24 cellular contexts compared by ENCODE assay signal in the genomic region with DNA sequence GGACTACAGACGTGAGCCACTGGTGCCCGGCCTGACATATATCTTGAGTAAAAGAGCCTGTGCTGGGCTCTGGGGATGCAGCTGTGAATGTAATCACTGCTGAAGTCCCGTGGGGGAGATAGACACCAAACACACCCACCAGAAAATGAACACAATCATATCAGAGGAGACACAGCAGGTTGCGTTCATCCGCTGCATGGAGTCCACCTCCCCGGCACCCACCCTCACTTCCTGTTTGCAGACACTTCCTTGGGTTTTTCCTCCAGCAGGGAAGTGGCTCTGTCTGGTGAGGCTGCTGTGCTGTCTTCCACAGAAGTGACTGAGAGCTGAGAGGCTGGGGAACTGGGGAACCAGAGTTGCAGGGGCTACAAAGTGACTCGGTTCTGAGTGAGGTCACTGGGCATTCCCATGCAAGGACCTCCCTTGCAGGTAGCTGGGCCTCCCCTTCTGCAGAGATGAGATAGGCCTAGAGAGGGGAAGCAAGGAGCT. TPM values are rescaled to one million over a fixed set of nuclear protein-coding genes. Genes with fewer than 3 reads are reported as not detected.
DNase-seq lines count a peak whose midpoint lies in the region; ATAC-seq, FAIRE-seq and TF ChIP-seq lines count a peak whose summit lies in the region.
"Had no signal": no experiment of that assay in that cellular context is flagged by ENCODE, and none has a peak within 500 bp of the region (broad histone marks: within the 10 kb centered on the region; RNA-seq: fewer than 3 reads in every experiment).

No MANE protein-coding gene starts in this region.

- in situ Hi-C loops in K562 (cut with MboI) = no loop called here

- intact Hi-C loops in K562 (cut with micrococcal nuclease) = no loop called here
- intact Hi-C loops in lower lobe of right lung (cut with DNase I) = no loop called here

- H3K27ac ChIP-seq in BLaER1 = 0 out of 2 replicates have a peak overlapping the region, but pooled peaks have one; percentile 15
- 0 out of 2 replicates have a peak overlapping the region, but pooled peaks have one; percentile 51 for H3K27ac ChIP-seq in HEK293 (ENCODE audit: extremely low read depth, low read depth, low read length)
- no peak overlapping the region for H3K27ac ChIP-seq in K562 (ENCODE audit: extremely low read depth, low read depth, low read length)
- H3K27ac ChIP-seq in lower lobe of right lung = peak overlapping the region; percentile 11
- H3K27ac ChIP-seq: thyroid gland had no signal

- no peak for TF ChIP-seq EP300 in K562 (IDR thresholded peaks at IDR 0.05; ENCODE audit: low read length)

- ATAC-seq in K562 (peak; percentile 55), lower lobe of right lung (no peak), GM18519 (IDR thresholded peaks at IDR 0.05; ENCODE audit: low FRiP score, unreplicated experiment) (no peak)

- CTCF ChIA-PET in HEK293 (lab: Yijun Ruan, JAX) = interaction anchor here (1.2 to 1.9 kb wide), 2 partner anchors 17 to 21 kb away, joined by 5 to 7 read pairs; no protein-coding TSS in a partner anchor
- CTCF ChIA-PET in K562 (lab: Yijun Ruan, JAX; ENCODE audit: low intra/inter-chr PET ratio) = no interaction called here

- H2AFZ ChIP-seq in K562 (ENCODE audit: low read depth, low read length) = no peak overlapping the region

- POLR2A ChIA-PET in HEK293 (lab: Yijun Ruan, JAX) (interaction anchor here (0.8 to 4.3 kb wide), 2 partner anchors 8 to 14 kb away, joined by 3 to 25 read pairs; partner anchors contain the start of gene MICALL1), K562 (lab: Yijun Ruan, JAX) (interaction anchor here (1.5 kb wide), 1 partner anchor 15 kb away, joined by 4 read pairs; no protein-coding TSS in a partner anchor)

- no peak for TF ChIP-seq CTCF in HEK293 (tag by site-specific recombination; IDR thresholded peaks at IDR 0.05)
- no peak for TF ChIP-seq CTCF in K562 (IDR thresholded peaks at IDR 0.05 in 2 of 3, conservative IDR thresholded peaks at IDR 0.05 in 1 of 3; ENCODE audit: insufficient read depth in 2 of 3, low read depth in 1 of 3, low read length in 3 of 3)
- no peak for TF ChIP-seq CTCF in lower lobe of right lung (IDR thresholded peaks at IDR 0.05)

- no peak overlapping the region for H3K9ac ChIP-seq in BLaER1
- H3K9ac ChIP-seq in K562 (ENCODE audit: insufficient read depth in 1 of 2, low read depth in 2 of 2, low read length in 2 of 2) = no peak overlapping the region; a peak in 1 of 4 replicates

- H3K4me1 ChIP-seq in BLaER1 (peaks cover 94% of the 10 kb centered on the region), HEK293 (ENCODE audit: control insufficient read depth, insufficient read depth, low read length) (no peaks in the 10 kb centered on the region; the same call in 1 of the 2 replicates), K562 (replicated peaks in 1 of 2; ENCODE audit: control insufficient read depth in 2 of 2, insufficient read depth in 2 of 2, low read length in 2 of 2) (peaks cover 0 to 7% of the 10 kb centered on the region in 2 experiments; a peak in 2 of 5 replicates), lower lobe of right lung (peaks cover 6% of the 10 kb centered on the region)
- H3K4me1 ChIP-seq: Caco-2 had no signal

- H3K79me2 ChIP-seq in K562 (ENCODE audit: control insufficient read depth, insufficient read depth, low read length) = no peaks in the 10 kb centered on the region

- FAIRE-seq in K562 (lab: Jason Lieb, UNC) = peak; percentile 32
- FAIRE-seq: endothelial cell of umbilical vein, TTC549 had no signal

- H3K9me3 ChIP-seq in BLaER1 = no peaks in the 10 kb centered on the region
- H3K9me3 ChIP-seq in HEK293 (ENCODE audit: control insufficient read depth, insufficient read depth, low read depth, low read length) = no peaks in the 10 kb centered on the region
- H3K9me3 ChIP-seq in K562 (replicated peaks; ENCODE audit: control insufficient read depth, insufficient read depth, low read depth, low read length) = no peaks in the 10 kb centered on the region
- H3K9me3 ChIP-seq in lower lobe of right lung = no peaks in the 10 kb centered on the region
- H3K9me3 ChIP-seq: Caco-2, thyroid gland had no signal

- peak; percentile 34 to 54 (median 49) for DNase-seq in K562 (ENCODE audit: extremely low read depth in 1 of 4, low spot score in 3 of 4)
- no peak for DNase-seq in lower lobe of right lung
- DNase-seq in epidermal melanocyte (ENCODE audit: insufficient read length, low spot score) = no peak
- DNase-seq in GDM1 (lab: John Stamatoyannopoulos, UW) = no peak
- no peak for DNase-seq in NCI-H1417 treated with DMSO at 0.1 percent for 48 hours (lab: John Stamatoyannopoulos, UW)
- DNase-seq: activated CD4-positive, alpha-beta T cell treated with anti-CD3 and anti-CD28 coated beads, Interleukin-2, amount 10 ng/mL, durations not matched to agents 24 days and 14 days; Caco-2; cortex of kidney; EL; foreskin fibroblast; Kasumi-1; midbrain; NCI-H1105; NCI-H524 treated with DMSO at 0.1 percent for 48 hours; retina; stimulated activated CD4-positive, alpha-beta T cell treated with anti-CD3 and anti-CD28 coated beads, Interleukin-15, amount 100 ng/mL, for 24 hours; SW 1271; thyroid gland had no signal

- no peaks in the 10 kb centered on the region for H3K9me1 ChIP-seq in K562 (ENCODE audit: control insufficient read depth, insufficient read depth, low read length)

- TF ChIP-seq POLR2A in K562 (conservative IDR thresholded peaks at IDR 0.05) = no peak

- H3K4me2 ChIP-seq in BLaER1 = peak overlapping the region; percentile 82
- H3K4me2 ChIP-seq in K562 (ENCODE audit: insufficient read depth, low read length) = peak overlapping the region; percentile 25

- peaks cover 37% of the 10 kb centered on the region for H3K36me3 ChIP-seq in BLaER1
- H3K36me3 ChIP-seq in HEK293 (ENCODE audit: control insufficient read depth in 2 of 2, insufficient read depth in 1 of 2, low read length in 2 of 2) = peaks cover 31 to 75% of the 10 kb centered on the region in 2 experiments; a peak in 2 of 3 replicates
- peaks cover 15% of the 10 kb centered on the region; the same call in 2 of the 3 replicates for H3K36me3 ChIP-seq in K562 (ENCODE audit: control insufficient read depth, insufficient read depth, low read length)
- peaks cover 54% of the 10 kb centered on the region for H3K36me3 ChIP-seq in lower lobe of right lung

- no TSS peak for BruUV-seq in K562 (replicated peaks; lab: Mats Ljungman, UMichigan)

- TF ChIP-seq RAD21 in K562 (CRISPR knock-in tag; conservative IDR thresholded peaks at IDR 0.05 in 1 of 2, IDR thresholded peaks at IDR 0.05 in 1 of 2) = no peak

- no peak overlapping the region for H3K4me3 ChIP-seq in BLaER1
- H3K4me3 ChIP-seq in HEK293 (ENCODE audit: low read depth, low read length) = no peak overlapping the region
- H3K4me3 ChIP-seq in K562 = no peak overlapping the region
- no peak overlapping the region for H3K4me3 ChIP-seq in lower lobe of right lung
- H3K4me3 ChIP-seq: thyroid gland had no signal

- peaks cover 52% of the 10 kb centered on the region for H4K20me1 ChIP-seq in BLaER1
- no peaks in the 10 kb centered on the region; the same call in 1 of the 2 replicates for H4K20me1 ChIP-seq in K562 (replicated peaks; ENCODE audit: control insufficient read depth, insufficient read depth, low read length)

- H3K27me3 ChIP-seq in BLaER1 = no peaks in the 10 kb centered on the region
- no peaks in the 10 kb centered on the region for H3K27me3 ChIP-seq in K562 (ENCODE audit: control insufficient read depth in 2 of 2, insufficient read depth in 2 of 2, low read length in 2 of 2)
- H3K27me3 ChIP-seq in lower lobe of right lung (ENCODE audit: low read depth) = no peaks in the 10 kb centered on the region
- H3K27me3 ChIP-seq: thyroid gland had no signal

- WGBS in K562 (ENCODE audit: insufficient coverage, low coverage, missing lambda C conversion rate) = 25% methylated on average over 7 of the region's 7 CpGs

RNA-seq across cellular contexts. Expression of gene MICALL1, which starts 7.2 kb away (rescaled TPM):
- total RNA-seq in K562 (2011; cell fraction: chromatin; rRNA removed; ENCODE audit: low replicate concordance) = 12.3 and 33.3 TPM in 2 replicates
- total RNA-seq in K562 (2011; cell fraction: nucleolus; rRNA removed) = 19.0 and 19.9 TPM in 2 replicates
- 13.0 and 15.6 TPM in 2 replicates for total RNA-seq in K562 (2011; cell fraction: nucleoplasm; rRNA removed)
- total RNA-seq in K562 (2014; rRNA removed) = 9.3 and 13.9 TPM in 2 replicates
- total RNA-seq in K562 (2014; rRNA removed; fragmentation: Illumina TruSeq; extraction: Trizol) = 5.9 and 6.4 TPM in 2 replicates
- total RNA-seq in K562 (2015; rRNA removed; fragmentation: Illumina TruSeq; extraction: Trizol) = 6.1 and 7.6 TPM in 2 replicates
- 20.4 and 21.5 TPM in 2 replicates for total RNA-seq in K562 (2021)
- polyA plus RNA-seq in K562 (2011; rRNA removed) = 4.0 and 5.8 TPM in 2 replicates
- polyA plus RNA-seq in K562 (2011; cell fraction: cytosol; rRNA removed) = 4.8 and 10.3 TPM in 2 replicates
- polyA plus RNA-seq in K562 (2011; cell fraction: nucleus; rRNA removed) = 5.8 and 9.0 TPM in 2 replicates
- polyA plus RNA-seq in K562 (2012) = 11.6 and 27.8 TPM in 2 replicates
- 10.4 and 11.4 TPM in 2 replicates for polyA plus RNA-seq in K562 (2014; fragmentation: Illumina TruSeq; extraction: Trizol)
- under 1 TPM; 0.32 to 0.62 TPM for polyA plus RNA-seq in K562 (2014; fragmentation: Nextera tagmentation; extraction: Ambion mirVana)
- polyA plus RNA-seq in K562 (2014; rRNA removed) = 7.7 and 8.2 TPM in 2 replicates
- polyA minus RNA-seq in K562 (2011; rRNA and poly(A)+ RNA removed) = 8.1 and 9.1 TPM in 2 replicates
- polyA minus RNA-seq in K562 (2011; cell fraction: cytosol; rRNA and poly(A)+ RNA removed) = 12.0 and 19.4 TPM in 2 replicates
- polyA minus RNA-seq in K562 (2011; cell fraction: nucleus; rRNA and poly(A)+ RNA removed) = 4.3 and 6.9 TPM in 2 replicates
- 32.2 TPM for total RNA-seq in lower lobe of right lung

RNA-seq across cellular contexts. Expression of gene C22orf23, which starts 40.1 kb away (rescaled TPM):
- 0.46 and 1.2 TPM in 2 replicates for total RNA-seq in K562 (2011; cell fraction: chromatin; rRNA removed; ENCODE audit: low replicate concordance)
- 0.67 TPM in 1 of 2 replicates, not detected in the other for total RNA-seq in K562 (2011; cell fraction: nucleolus; rRNA removed)
- 0.88 and 1.4 TPM in 2 replicates for total RNA-seq in K562 (2011; cell fraction: nucleoplasm; rRNA removed)
- total RNA-seq in K562 (2014; rRNA removed) (0.32 and 0.82 TPM in 2 replicates), K562 (2014; rRNA removed; fragmentation: Illumina TruSeq; extraction: Trizol) (0.25 and 0.48 TPM in 2 replicates), K562 (2015; rRNA removed; fragmentation: Illumina TruSeq; extraction: Trizol) (0.26 and 0.51 TPM in 2 replicates), K562 (2021) (0.49 and 0.64 TPM in 2 replicates), lower lobe of right lung (1.2 TPM)
- polyA plus RNA-seq in K562 (2011; rRNA removed) (0.33 and 0.79 TPM in 2 replicates), K562 (2014; fragmentation: Illumina TruSeq; extraction: Trizol) (0.69 and 1.0 TPM in 2 replicates), K562 (2014; fragmentation: Nextera tagmentation; extraction: Ambion mirVana) (under 1 TPM; 0.53 to 0.91 TPM), K562 (2014; rRNA removed) (0.65 and 0.82 TPM in 2 replicates)
- polyA plus RNA-seq in K562 (2011; cell fraction: cytosol; rRNA removed) = 0.52 and 0.88 TPM in 2 replicates
- 0.63 and 0.76 TPM in 2 replicates for polyA plus RNA-seq in K562 (2011; cell fraction: nucleus; rRNA removed)
- polyA plus RNA-seq in K562 (2012) = 0.42 and 0.51 TPM in 2 replicates
- polyA minus RNA-seq in K562 (2011; rRNA and poly(A)+ RNA removed) = 0.66 and 0.91 TPM in 2 replicates
- not detected in 2 replicates for polyA minus RNA-seq in K562 (2011; cell fraction: cytosol; rRNA and poly(A)+ RNA removed)
- polyA minus RNA-seq in K562 (2011; cell fraction: nucleus; rRNA and poly(A)+ RNA removed) = 0.78 TPM in 1 of 2 replicates, not detected in the other
- total RNA-seq: Caco-2, HT-29 had no signal

RNA-seq across cellular contexts. Expression of gene POLR2F, which starts 40.2 kb away (rescaled TPM):
- total RNA-seq in K562 (2011; cell fraction: chromatin; rRNA removed; ENCODE audit: low replicate concordance) = 31.7 and 45.8 TPM in 2 replicates
- total RNA-seq in K562 (2011; cell fraction: nucleolus; rRNA removed) = 21.2 and 27.6 TPM in 2 replicates
- 27.6 and 28.5 TPM in 2 replicates for total RNA-seq in K562 (2011; cell fraction: nucleoplasm; rRNA removed)
- total RNA-seq in K562 (2014; rRNA removed) = 240 and 294 TPM in 2 replicates
- 73.2 and 98.9 TPM in 2 replicates for total RNA-seq in K562 (2014; rRNA removed; fragmentation: Illumina TruSeq; extraction: Trizol)
- total RNA-seq in K562 (2015; rRNA removed; fragmentation: Illumina TruSeq; extraction: Trizol) = 115 and 129 TPM in 2 replicates
- total RNA-seq in K562 (2021) = 145 and 162 TPM in 2 replicates
- 89.4 and 116 TPM in 2 replicates for polyA plus RNA-seq in K562 (2011; rRNA removed)
- polyA plus RNA-seq in K562 (2011; cell fraction: cytosol; rRNA removed) = 137 and 187 TPM in 2 replicates
- 42.9 and 44.4 TPM in 2 replicates for polyA plus RNA-seq in K562 (2011; cell fraction: nucleus; rRNA removed)
- polyA plus RNA-seq in K562 (2012) = 84.6 and 208 TPM in 2 replicates
- 156 and 168 TPM in 2 replicates for polyA plus RNA-seq in K562 (2014; fragmentation: Illumina TruSeq; extraction: Trizol)
- 100 to 1,000 TPM; 187 to 195 TPM for polyA plus RNA-seq in K562 (2014; fragmentation: Nextera tagmentation; extraction: Ambion mirVana)
- 410 and 469 TPM in 2 replicates for polyA plus RNA-seq in K562 (2014; rRNA removed)
- polyA minus RNA-seq in K562 (2011; rRNA and poly(A)+ RNA removed) = 18.3 and 28.5 TPM in 2 replicates
- 36.5 and 39.5 TPM in 2 replicates for polyA minus RNA-seq in K562 (2011; cell fraction: cytosol; rRNA and poly(A)+ RNA removed)
- 8.8 and 13.2 TPM in 2 replicates for polyA minus RNA-seq in K562 (2011; cell fraction: nucleus; rRNA and poly(A)+ RNA removed)
- 60.3 TPM for total RNA-seq in lower lobe of right lung

Comparison
In these comparisons a context has a peak if more than half of its experiments do, and no peak if none do; other contexts are left out.
1. DNase-seq: peak in K562 (4 of 4); none in lower lobe of right lung (single experiment), epidermal melanocyte (single experiment), GDM1 (single experiment) and NCI-H1417 treated with DMSO at 0.1 percent for 48 hours (single experiment).